ENCODE assay signal across 18 cellular contexts in genomic region chr4:135552131-135552530, GRCh38.
A peak's percentile ranks its signal among the peaks of the same experiment; 100 is the strongest.
DNase-seq lines count a peak whose midpoint lies in the region; ATAC-seq, FAIRE-seq and TF ChIP-seq lines count a peak whose summit lies in the region.
"Had no signal": no experiment of that assay in that cellular context is flagged by ENCODE, and none has a peak within 500 bp of the region (broad histone marks: within the 10 kb centered on the region; RNA-seq: fewer than 3 reads in every experiment).

No MANE protein-coding gene starts in this region.

- H2BK15ac ChIP-seq in neuronal stem cell (ENCODE audit: low read length) = no peak overlapping the region

- H3K14ac ChIP-seq in neuronal stem cell (ENCODE audit: low read length) = no peak overlapping the region

- H3K4me1 ChIP-seq in Karpas-422 (ENCODE audit: low read length) = no peaks in the 10 kb centered on the region
- H3K4me1 ChIP-seq in neuronal stem cell (ENCODE audit: control insufficient read depth in 2 of 2, insufficient read depth in 1 of 2, low read depth in 1 of 2, low read length in 2 of 2) = peaks cover 0 to 2% of the 10 kb centered on the region in 2 donors
- H3K4me1 ChIP-seq: A549, BE2C had no signal

- H4K8ac ChIP-seq in neuronal stem cell (ENCODE audit: low read depth, low read length) = no peak overlapping the region

- no peak overlapping the region for H3K4me2 ChIP-seq in Karpas-422 (ENCODE audit: low read depth, low read length, poor library complexity, severe bottlenecking)
- no peak overlapping the region for H3K4me2 ChIP-seq in neuronal stem cell (ENCODE audit: insufficient read depth, low read length, poor library complexity, severe bottlenecking)
- H3K4me2 ChIP-seq: A549 had no signal

- WGBS in neuronal stem cell (ENCODE audit: extremely low coverage in 2 of 2, insufficient read length in 2 of 2, insufficient replicate concordance in 1 of 2), 2 donors = no CpG with 5 or more reads among the region's 3 CpGs

- no peaks in the 10 kb centered on the region for H3K36me3 ChIP-seq in Karpas-422 (ENCODE audit: insufficient read depth, low read length)
- no peaks in the 10 kb centered on the region for H3K36me3 ChIP-seq in bronchial epithelial cell (ENCODE audit: control insufficient read depth, insufficient read depth, low read length)
- H3K36me3 ChIP-seq in neuronal stem cell (replicated peaks in 1 of 2; ENCODE audit: control insufficient read depth in 2 of 2, insufficient read depth in 2 of 2, low read length in 2 of 2) = no peaks in the 10 kb centered on the region
- H3K36me3 ChIP-seq: BE2C had no signal

- no peaks in the 10 kb centered on the region for H4K20me1 ChIP-seq in Karpas-422 (ENCODE audit: insufficient read depth, low read depth, low read length)

- H2BK120ac ChIP-seq in neuronal stem cell (ENCODE audit: low read depth, low read length) = no peak overlapping the region

- no peak overlapping the region for H3K4ac ChIP-seq in neuronal stem cell (ENCODE audit: low read length)

- H3K4me3 ChIP-seq in Karpas-422 (ENCODE audit: low read length) (no peak overlapping the region), bronchial epithelial cell (ENCODE audit: low read depth, low read length) (no peak overlapping the region), fibroblast of pulmonary artery (replicated peaks; ENCODE audit: low read depth, low read length) (no peak overlapping the region), neuronal stem cell (ENCODE audit: low read length in 2 of 2) (no peak overlapping the region)
- H3K4me3 ChIP-seq: A549, GM23248 had no signal

- no peak overlapping the region for H2AK5ac ChIP-seq in neuronal stem cell (ENCODE audit: low read depth, low read length)

- no peaks in the 10 kb centered on the region for H3K9me2 ChIP-seq in Karpas-422 (replicated peaks; ENCODE audit: insufficient read depth, low read length)

- H4K91ac ChIP-seq in neuronal stem cell (ENCODE audit: low read depth, low read length, poor library complexity) = no peak overlapping the region

- FAIRE-seq in bronchial epithelial cell (lab: Jason Lieb, UNC) = no peak
- FAIRE-seq: A549, D721Med, H54 had no signal

- no peak for ATAC-seq in HG02884 (IDR thresholded peaks at IDR 0.05; ENCODE audit: unreplicated experiment)
- ATAC-seq: A549 had no signal

- no peak overlapping the region for H2AFZ ChIP-seq in Karpas-422 (ENCODE audit: low read length)
- peak overlapping the region; percentile 46 for H2AFZ ChIP-seq in neuronal stem cell (ENCODE audit: low read length)
- H2AFZ ChIP-seq: GM23248 had no signal

- no peak overlapping the region for H2BK5ac ChIP-seq in neuronal stem cell (ENCODE audit: low read length)

- TF ChIP-seq CTCF in bronchial epithelial cell (IDR thresholded peaks at IDR 0.05; ENCODE audit: insufficient read depth, low read length, severe bottlenecking) (no peak), fibroblast of pulmonary artery (IDR thresholded peaks at IDR 0.05; ENCODE audit: low read length, missing control alignments) (no peak)

- no peak overlapping the region for H3K27ac ChIP-seq in Karpas-422 (ENCODE audit: low read length)
- H3K27ac ChIP-seq in neuronal stem cell (replicated peaks; ENCODE audit: low read length) = no peak overlapping the region
- H3K27ac ChIP-seq: A549, C4-2B, GM23248 had no signal

- no peaks in the 10 kb centered on the region for H3K27me3 ChIP-seq in Karpas-422 (ENCODE audit: low read length)
- H3K27me3 ChIP-seq in bronchial epithelial cell (ENCODE audit: control insufficient read depth, insufficient read depth, low read length) = no peaks in the 10 kb centered on the region
- H3K27me3 ChIP-seq in neuronal stem cell (ENCODE audit: control insufficient read depth in 3 of 3, insufficient read depth in 3 of 3, low read depth in 1 of 3, low read length in 3 of 3) = no peaks in the 10 kb centered on the region
- H3K27me3 ChIP-seq: BE2C had no signal

- H3K9ac ChIP-seq in Karpas-422 (ENCODE audit: low read length) (no peak overlapping the region), neuronal stem cell (ENCODE audit: low read depth, low read length, poor library complexity) (no peak overlapping the region)
- H3K9ac ChIP-seq: GM23248 had no signal

- H3K9me3 ChIP-seq in Karpas-422 (ENCODE audit: low read length) = peaks cover 17% of the 10 kb centered on the region; the same call in 1 of the 2 replicates
- H3K9me3 ChIP-seq in neuronal stem cell (replicated peaks in 1 of 2; ENCODE audit: control insufficient read depth in 2 of 2, insufficient read depth in 1 of 2, low read depth in 1 of 2, low read length in 2 of 2) = no peaks in the 10 kb centered on the region
- H3K9me3 ChIP-seq: A549, BE2C had no signal

- DNase-seq in Karpas-422 (peak; percentile 2), bronchial epithelial cell (ENCODE audit: low read depth) (peak; percentile 2), fibroblast of pulmonary artery (ENCODE audit: low read depth) (peak; percentile 7), neuronal stem cell (ENCODE audit: low spot score) (no peak), NCI-H1092 (lab: John Stamatoyannopoulos, UW) (no peak), COLO668 (lab: John Stamatoyannopoulos, UW; ENCODE audit: unreplicated experiment) (no peak)
- DNase-seq: BE2C; CD4-positive, alpha-beta memory T cell; COR-L47; DND-41; GF-D8; GM23248; IMR-90 had no signal

- H3K23ac ChIP-seq in neuronal stem cell (ENCODE audit: low read depth, low read length, poor library complexity) = no peak overlapping the region

- H3K79me2 ChIP-seq in Karpas-422 (ENCODE audit: low read length) = no peaks in the 10 kb centered on the region

- H3K79me1 ChIP-seq in neuronal stem cell (ENCODE audit: low read depth, low read length) = no peaks in the 10 kb centered on the region

- no peak overlapping the region for H2BK12ac ChIP-seq in neuronal stem cell (ENCODE audit: low read length)

- no peak overlapping the region for H3K18ac ChIP-seq in neuronal stem cell (ENCODE audit: low read length)

Comparison
In these comparisons a context has a peak if more than half of its experiments do, and no peak if none do; other contexts are left out.
1. DNase-seq: peak in Karpas-422 (single experiment), bronchial epithelial cell (single experiment) and fibroblast of pulmonary artery (single experiment); none in neuronal stem cell (single experiment), NCI-H1092 (single experiment) and COLO668 (single experiment).